In genomic region chr4:46390353-46391058, GRCh38 we compare ENCODE assay signal across 11 cellular contexts. TPM values are rescaled to one million over a fixed set of nuclear protein-coding genes. Genes with fewer than 3 reads are reported as not detected.
DNase-seq lines count a peak whose midpoint lies in the region; ATAC-seq and TF ChIP-seq lines count a peak whose summit lies in the region.
"Had no signal": no experiment of that assay in that cellular context is flagged by ENCODE, and none has a peak within 500 bp of the region (broad histone marks: within the 10 kb centered on the region; RNA-seq: fewer than 3 reads in every experiment).

No MANE protein-coding gene starts in this region.

- DNase-seq in cardiac muscle cell (ENCODE audit: low read depth in 1 of 2, low spot score in 1 of 2) = no peak
- no peak for DNase-seq in right atrium auricular region (ENCODE audit: low spot score)
- DNase-seq in fibroblast of pulmonary artery (ENCODE audit: low read depth) = no peak
- DNase-seq in nephron progenitor cell = peak; percentile 2
- DNase-seq in vagina (ENCODE audit: extremely low spot score in 2 of 2) = no peak
- DNase-seq in stimulated activated CD4-positive, alpha-beta T cell treated with anti-CD3 and anti-CD28 coated beads, Interleukin-15, amount 100 ng/mL, for 24 hours = no peak
- no peak for DNase-seq in activated CD4-positive, alpha-beta T cell treated with anti-CD3 and anti-CD28 coated beads for 36 hours
- DNase-seq in GM10248 (ENCODE audit: extremely low spot score) = no peak

- peak overlapping the region; percentile 79 for H3K4me3 Mint-ChIP-seq in nephron progenitor cell
- H3K4me3 Mint-ChIP-seq in activated CD4-positive, alpha-beta T cell treated with anti-CD3 and anti-CD28 coated beads for 36 hours = no peak overlapping the region

- CTCF ChIA-PET in activated CD4-positive, alpha-beta T cell treated with anti-CD3 and anti-CD28 coated beads for 36 hours (lab: Charles Lee) = no interaction called here
- CTCF ChIA-PET in GM10248 (lab: Yijun Ruan, JAX) = no interaction called here

- no peaks in the 10 kb centered on the region for H3K36me3 Mint-ChIP-seq in nephron progenitor cell (ENCODE audit: low read depth)
- H3K36me3 Mint-ChIP-seq in activated CD4-positive, alpha-beta T cell treated with anti-CD3 and anti-CD28 coated beads for 36 hours (ENCODE audit: low read depth) = no peaks in the 10 kb centered on the region

- H3K4me1 Mint-ChIP-seq in nephron progenitor cell = peaks cover 22% of the 10 kb centered on the region
- H3K4me1 Mint-ChIP-seq in activated CD4-positive, alpha-beta T cell treated with anti-CD3 and anti-CD28 coated beads for 36 hours = peaks cover 11% of the 10 kb centered on the region

- no peaks in the 10 kb centered on the region for H3K36me3 ChIP-seq in cardiac muscle cell
- H3K36me3 ChIP-seq in right atrium auricular region = no peaks in the 10 kb centered on the region
- no peaks in the 10 kb centered on the region for H3K36me3 ChIP-seq in vagina

- no peaks in the 10 kb centered on the region for H3K9me3 ChIP-seq in cardiac muscle cell (ENCODE audit: low read depth)
- H3K9me3 ChIP-seq in right atrium auricular region = no peaks in the 10 kb centered on the region
- no peaks in the 10 kb centered on the region for H3K9me3 ChIP-seq in vagina

- no peak overlapping the region for H3K27ac Mint-ChIP-seq in nephron progenitor cell
- H3K27ac Mint-ChIP-seq in activated CD4-positive, alpha-beta T cell treated with anti-CD3 and anti-CD28 coated beads for 36 hours = no peak overlapping the region
- H3K27ac Mint-ChIP-seq: T-helper 2 cell treated with Interferon-gamma antibody and Interleukin-4, amounts not matched to agents 5 μg/mL and 100 μg/mL, for 36 hours had no signal

- POLR2A ChIA-PET in activated CD4-positive, alpha-beta T cell treated with anti-CD3 and anti-CD28 coated beads for 36 hours (lab: Charles Lee) = no interaction called here
- POLR2A ChIA-PET in GM10248 (lab: Yijun Ruan, JAX) = no interaction called here

- H3K27me3 Mint-ChIP-seq in nephron progenitor cell (ENCODE audit: low read depth, poor library complexity) = peaks cover 53% of the 10 kb centered on the region
- peaks cover 34% of the 10 kb centered on the region for H3K27me3 Mint-ChIP-seq in activated CD4-positive, alpha-beta T cell treated with anti-CD3 and anti-CD28 coated beads for 36 hours

- no peaks in the 10 kb centered on the region for H3K9me3 Mint-ChIP-seq in nephron progenitor cell
- peaks cover 7% of the 10 kb centered on the region for H3K9me3 Mint-ChIP-seq in activated CD4-positive, alpha-beta T cell treated with anti-CD3 and anti-CD28 coated beads for 36 hours (ENCODE audit: low read depth)
- H3K9me3 Mint-ChIP-seq: T-helper 2 cell treated with Interferon-gamma antibody and Interleukin-4, amounts not matched to agents 5 μg/mL and 100 μg/mL, for 36 hours had no signal

- intact Hi-C loops in vagina (cut with DNase I) = no loop called here
- intact Hi-C loops in activated CD4-positive, alpha-beta T cell treated with anti-CD3 and anti-CD28 coated beads for 36 hours (cut with DNase I, micrococcal nuclease) = no loop called here

- H3K4me1 ChIP-seq in cardiac muscle cell (ENCODE audit: low read depth) (no peaks in the 10 kb centered on the region), right atrium auricular region (peaks cover 0 to 16% of the 10 kb centered on the region in 2 donors), vagina (peaks cover 4% of the 10 kb centered on the region)

- H3K27ac ChIP-seq in cardiac muscle cell = no peak overlapping the region
- no peak overlapping the region for H3K27ac ChIP-seq in right atrium auricular region
- H3K27ac ChIP-seq in vagina = no peak overlapping the region

- TF ChIP-seq CTCF in cardiac muscle cell (IDR thresholded peaks at IDR 0.05; ENCODE audit: low read depth, low read length) (no peak), right atrium auricular region (IDR thresholded peaks at IDR 0.05) (no peak), fibroblast of pulmonary artery (IDR thresholded peaks at IDR 0.05; ENCODE audit: low read length, missing control alignments) (no peak), nephron progenitor cell (IDR thresholded peaks at IDR 0.05) (no peak), vagina (IDR thresholded peaks at IDR 0.05) (no peak), GM10248 (IDR thresholded peaks at IDR 0.05; ENCODE audit: control extremely low read depth, extremely low read depth, low read depth, missing control alignments) (no peak)

- peak overlapping the region; percentile 39 for H3K4me3 ChIP-seq in cardiac muscle cell
- peak overlapping the region in 1 of 2 donors; percentile 46 for H3K4me3 ChIP-seq in right atrium auricular region
- peak overlapping the region; percentile 21 for H3K4me3 ChIP-seq in fibroblast of pulmonary artery (replicated peaks; ENCODE audit: low read depth, low read length)
- peak overlapping the region; percentile 37 to 40 for H3K4me3 ChIP-seq in vagina

- H3K27me3 ChIP-seq in cardiac muscle cell = peaks cover 68% of the 10 kb centered on the region
- H3K27me3 ChIP-seq in right atrium auricular region = peaks cover 0 to 10% of the 10 kb centered on the region in 2 donors
- H3K27me3 ChIP-seq in vagina = no peaks in the 10 kb centered on the region

- no peak for ATAC-seq in activated CD4-positive, alpha-beta T cell treated with anti-CD3 and anti-CD28 coated beads for 36 hours

- TF ChIP-seq POLR2A in vagina (IDR thresholded peaks at IDR 0.05) = no peak

RNA-seq across cellular contexts. Expression of gene GABRA2, which starts 0.6 kb away (rescaled TPM):
- total RNA-seq in cardiac muscle cell = 0.57 TPM in 1 of 2 replicates, not detected in the other
- 0.83 TPM in 1 of 2 replicates, not detected in the other for polyA plus RNA-seq in cardiac muscle cell
- total RNA-seq in right atrium auricular region = under 1 TPM; 0.08 to 0.56 TPM
- 4.2 TPM for total RNA-seq in vagina
- not detected for total RNA-seq in activated CD4-positive, alpha-beta T cell treated with anti-CD3 and anti-CD28 coated beads for 36 hours
- total RNA-seq: LHCN-M2 had no signal
- polyA plus RNA-seq: keratinocyte had no signal
